ENCODE assay signal across 18 cellular contexts in the genomic region with DNA sequence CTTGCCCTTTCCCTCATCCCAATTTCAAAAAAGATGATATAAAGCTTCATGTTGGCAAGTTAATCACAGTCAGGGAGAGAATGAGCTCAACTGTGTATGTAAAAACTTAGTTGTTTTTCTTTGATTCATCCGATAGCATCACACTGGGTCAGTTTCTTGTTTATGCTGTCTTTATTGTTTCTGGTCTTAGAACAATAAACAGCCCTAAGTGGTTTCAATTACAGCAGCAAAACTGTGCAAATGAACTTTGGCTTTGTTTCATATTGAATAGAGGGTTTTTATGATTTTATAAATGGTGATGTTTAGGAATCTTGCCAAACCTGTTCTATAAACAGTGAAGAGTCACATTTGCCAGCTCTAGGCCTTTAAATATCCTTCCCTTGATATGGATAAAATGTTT.
DNase-seq lines count a peak whose midpoint lies in the region; TF ChIP-seq lines count a peak whose summit lies in the region.
"Had no signal": no experiment of that assay in that cellular context is flagged by ENCODE, and none has a peak within 500 bp of the region (broad histone marks: within the 10 kb centered on the region; RNA-seq: fewer than 3 reads in every experiment).

No MANE protein-coding gene starts in this region.

- H3K36me3 ChIP-seq in transverse colon (no peaks in the 10 kb centered on the region), H7 (replicated peaks; ENCODE audit: control insufficient read depth, insufficient read depth, low read length) (no peaks in the 10 kb centered on the region)
- H3K36me3 ChIP-seq: left lung, right atrium auricular region, SJSA1 had no signal

- no peak for TF ChIP-seq CTCF in astrocyte of the cerebellum (IDR thresholded peaks at IDR 0.05; ENCODE audit: low read depth, low read length, missing control alignments)
- no peak for TF ChIP-seq CTCF in transverse colon (IDR thresholded peaks at IDR 0.05)

- in situ Hi-C loops in astrocyte of the cerebellum (cut with HindIII; ENCODE audit: low sequenced_read_pairs) (no loop called here), transverse colon (cut with MboI; ENCODE audit: low pct_ligation_motif_present in 1 of 4, low pct_unique_long_range_greater_than_20kb in 1 of 4, low sequenced_read_pairs in 3 of 4) (no loop called here)

- no peaks in the 10 kb centered on the region for H3K9me3 ChIP-seq in transverse colon
- H3K9me3 ChIP-seq: right atrium auricular region, SJSA1 had no signal

- WGBS in transverse colon (ENCODE audit: low coverage in 1 of 2), 2 donors: 8 to 19% methylated on average over 1 of the region's 1 CpG

- TF ChIP-seq POLR2A in transverse colon (IDR thresholded peaks at IDR 0.05): no peak

- intact Hi-C loops in transverse colon (cut with DNase I; ENCODE audit: low total_unique reads): no loop called here

- peak overlapping the region; percentile 21 to 43 (median 22) for H3K27ac ChIP-seq in transverse colon
- H3K27ac ChIP-seq: left lung, right atrium auricular region, SJSA1 had no signal

- no peak overlapping the region for H3K4me3 ChIP-seq in astrocyte of the cerebellum (ENCODE audit: low read depth, low read length)
- H3K4me3 ChIP-seq in transverse colon: no peak overlapping the region
- H3K4me3 ChIP-seq in H7 (ENCODE audit: insufficient read depth, low read depth, low read length): no peak overlapping the region
- H3K4me3 ChIP-seq: left lung, right atrium auricular region, SJSA1 had no signal

- no peaks in the 10 kb centered on the region for H3K27me3 ChIP-seq in transverse colon
- no peaks in the 10 kb centered on the region for H3K27me3 ChIP-seq in H7 (ENCODE audit: control insufficient read depth, insufficient read depth, low read length)
- H3K27me3 ChIP-seq: left lung, right atrium auricular region, SJSA1 had no signal

- peaks cover 4 to 21% (median 17%) of the 10 kb centered on the region in 4 donors for H3K4me1 ChIP-seq in transverse colon
- H3K4me1 ChIP-seq: left lung, right atrium auricular region, SJSA1 had no signal

- peak; percentile 3 for DNase-seq in M059J (ENCODE audit: low read depth)
- peak; percentile 22 for DNase-seq in astrocyte of the cerebellum (ENCODE audit: low read depth)
- DNase-seq in foreskin melanocyte: peak; percentile 82
- DNase-seq in transverse colon: no peak
- no peak for DNase-seq in H7
- no peak for DNase-seq in SKM-1 treated with dmso at 0.1 percent for 144 hours (lab: John Stamatoyannopoulos, UW; ENCODE audit: unreplicated experiment)
- DNase-seq in SK-N-DZ (ENCODE audit: low spot score): no peak
- DNase-seq: activated CD8-positive, alpha-beta T cell treated with anti-CD3 and anti-CD28 coated beads for 36 hours; activated naive CD4-positive, alpha-beta T cell treated with anti-CD3 and anti-CD28 coated beads, Interleukin-2, amount 10 ng/mL, durations not matched to agents 7 days and 5 days; activated T-cell treated with anti-CD3 and anti-CD28 coated beads, Interleukin-2, amount 50 U/mL, for 1 hour; aorta; cortex of kidney; Karpas-422; left lung; NCI-H1417 treated with DMSO at 0.1 percent for 48 hours; NCI-H2227 treated with DMSO at 0.1 percent for 48 hours had no signal

- TF ChIP-seq EP300 in transverse colon (IDR thresholded peaks at IDR 0.05; ENCODE audit: low read depth): no peak

Comparison
In these comparisons a context has a peak if more than half of its experiments do, and no peak if none do; other contexts are left out.
1. DNase-seq: peak in M059J (single experiment), astrocyte of the cerebellum (single experiment) and foreskin melanocyte (single experiment); none in transverse colon (single experiment), H7 (single experiment), SKM-1 treated with dmso at 0.1 percent for 144 hours (single experiment) and SK-N-DZ (single experiment).